Comparison of ENCODE assay signal across 15 cellular contexts in genomic region chr18:63169853-63170252, GRCh38.
"Had no signal": no experiment of that assay in that cellular context is flagged by ENCODE, and none has a peak within 500 bp of the region (broad histone marks: within the 10 kb centered on the region; RNA-seq: fewer than 3 reads in every experiment).

No MANE protein-coding gene starts in this region.

- H3K9me3 Mint-ChIP-seq: activated T-helper 2 cell treated with anti-CD3 and anti-CD28 coated beads, Interferon-gamma antibody, Interleukin-2, Interleukin-4, amounts not matched to agents 10 μg/mL and 5 μg/mL and 100 μg/mL, durations not matched to agents 14 hours and 24 hours and 36 hours; immature natural killer cell; stimulated activated naive CD8-positive, alpha-beta T cell treated with anti-CD3 and anti-CD28 coated beads, Interleukin-15, amount 100 ng/mL, for 72 hours had no signal

- H3K36me3 ChIP-seq: ascending aorta, left ventricle myocardium inferior had no signal

- H3K27me3 ChIP-seq: ascending aorta had no signal

- DNase-seq: activated CD4-positive, alpha-beta T cell treated with anti-CD3 and anti-CD28 coated beads, Interleukin-2, amount 50 U/mL, for 4 hours; activated naive CD4-positive, alpha-beta T cell treated with Interleukin-2 at 50 U/mL for 16 hours; cerebellar nuclear complex; cortex of kidney; immature natural killer cell; kidney glomerular epithelial cell; left ventricle myocardium inferior; occipital lobe; posterior cingulate gyrus; stimulated activated CD4-positive, alpha-beta T cell treated with anti-CD3 and anti-CD28 coated beads, Interleukin-1b, Interleukin-23, amount 100 ng/mL, for 48 hours; stimulated activated naive CD8-positive, alpha-beta T cell treated with anti-CD3 and anti-CD28 coated beads, Interleukin-15, amount 100 ng/mL, for 72 hours; trophoblast cell had no signal

- H3K27ac Mint-ChIP-seq: activated T-helper 2 cell treated with anti-CD3 and anti-CD28 coated beads, Interferon-gamma antibody, Interleukin-2, Interleukin-4, amounts not matched to agents 10 μg/mL and 5 μg/mL and 100 μg/mL, durations not matched to agents 14 hours and 24 hours and 36 hours had no signal

- H3K4me3 Mint-ChIP-seq: immature natural killer cell; stimulated activated naive CD8-positive, alpha-beta T cell treated with anti-CD3 and anti-CD28 coated beads, Interleukin-15, amount 100 ng/mL, for 72 hours had no signal

- H3K9me3 ChIP-seq: ascending aorta, left ventricle myocardium inferior had no signal

- H3K27ac ChIP-seq: ascending aorta, left ventricle myocardium inferior, SK-N-MC had no signal

- H3K27me3 Mint-ChIP-seq: stimulated activated naive CD8-positive, alpha-beta T cell treated with anti-CD3 and anti-CD28 coated beads, Interleukin-15, amount 100 ng/mL, for 72 hours had no signal

- ATAC-seq: stimulated activated naive CD8-positive, alpha-beta T cell treated with anti-CD3 and anti-CD28 coated beads, Interleukin-15, amount 100 ng/mL, for 72 hours had no signal

- H3K4me3 ChIP-seq: ascending aorta, left ventricle myocardium inferior, SK-N-MC had no signal

- H3K4me1 Mint-ChIP-seq: immature natural killer cell had no signal
